Comparison of ENCODE assay signal across 1 cellular context in the genomic region with DNA sequence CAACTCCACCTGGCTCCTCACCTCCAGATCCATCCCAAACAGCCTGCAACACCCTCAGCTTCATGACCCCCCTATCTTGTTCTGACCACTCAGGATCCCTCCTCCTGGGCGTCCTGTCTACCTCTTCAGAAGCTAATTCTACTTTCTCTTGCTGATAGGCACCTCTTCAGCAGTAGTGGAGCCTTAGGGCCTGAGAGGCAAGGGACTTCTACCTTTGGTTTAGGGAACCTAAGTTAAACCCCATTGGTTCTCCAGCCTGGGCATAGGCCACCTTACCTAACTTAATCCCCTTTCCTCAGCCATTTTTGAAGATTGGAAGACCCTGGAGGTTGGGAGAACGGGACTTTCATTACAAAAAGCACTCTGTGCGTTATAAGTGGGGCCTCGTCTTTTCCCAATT.
TF ChIP-seq lines count a peak whose summit lies in the region.

No MANE protein-coding gene starts in this region.

TF ChIP-seq in HepG2, 621 proteins besides CTCF, POLR2A, EP300 and RAD21:
- TF ChIP-seq, protein P1, sequence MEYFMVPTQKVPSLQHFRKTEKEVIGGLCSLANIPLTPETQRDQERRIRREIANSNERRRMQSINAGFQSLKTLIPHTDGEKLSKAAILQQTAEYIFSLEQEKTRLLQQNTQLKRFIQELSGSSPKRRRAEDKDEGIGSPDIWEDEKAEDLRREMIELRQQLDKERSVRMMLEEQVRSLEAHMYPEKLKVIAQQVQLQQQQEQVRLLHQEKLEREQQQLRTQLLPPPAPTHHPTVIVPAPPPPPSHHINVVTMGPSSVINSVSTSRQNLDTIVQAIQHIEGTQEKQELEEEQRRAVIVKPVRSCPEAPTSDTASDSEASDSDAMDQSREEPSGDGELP (IDR thresholded peaks at IDR 0.05; ENCODE audit: borderline replicate concordance, low read depth): no peak
- TF ChIP-seq, protein P2, sequence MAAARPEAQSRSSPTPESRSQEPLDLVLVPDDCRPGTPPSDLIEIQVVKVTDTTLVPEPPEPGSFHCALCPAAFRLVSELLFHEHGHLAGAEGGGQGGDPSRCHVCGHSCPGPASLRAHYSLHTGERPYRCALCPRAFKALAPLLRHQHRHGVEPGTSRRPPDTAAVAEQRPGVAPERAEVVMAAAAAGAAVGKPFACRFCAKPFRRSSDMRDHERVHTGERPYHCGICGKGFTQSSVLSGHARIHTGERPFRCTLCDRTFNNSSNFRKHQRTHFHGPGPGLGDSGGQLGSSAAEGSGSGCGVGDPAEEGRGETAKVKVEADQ (CRISPR knock-in tag; IDR thresholded peaks at IDR 0.05; ENCODE audit: borderline replicate concordance): no peak
- TF ChIP-seq KDM5A (IDR thresholded peaks at IDR 0.05; ENCODE audit: borderline replicate concordance, low read length): no peak
- TF ChIP-seq CENPT (CRISPR knock-in tag; IDR thresholded peaks at IDR 0.05; ENCODE audit: low read depth): no peak
